8 cellular contexts compared by ENCODE assay signal in the genomic region with DNA sequence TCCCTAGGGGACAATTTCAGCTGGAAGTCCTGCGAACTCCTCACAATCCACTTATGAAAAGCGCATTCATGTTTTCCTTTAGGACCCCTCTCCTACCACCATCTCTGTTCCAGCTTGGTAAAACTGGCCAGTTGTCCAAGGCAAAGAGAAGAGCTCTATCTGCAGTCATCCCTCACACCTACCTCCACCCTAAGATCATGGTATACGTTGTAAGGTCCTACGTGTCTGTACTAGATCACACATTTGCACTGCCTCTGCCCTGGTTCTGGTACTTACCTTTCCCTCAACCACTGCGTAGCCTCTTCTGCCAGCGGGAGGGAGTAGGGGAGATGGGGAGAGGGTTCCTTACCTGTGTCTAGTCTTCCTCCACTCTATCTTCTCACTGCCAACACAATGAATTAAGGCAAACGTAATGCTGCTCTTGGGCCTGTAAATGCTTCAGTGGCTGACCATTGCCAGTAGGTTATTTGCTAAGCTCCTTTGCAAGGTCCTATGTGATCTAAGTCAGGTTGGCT. TPM values are rescaled to one million over a fixed set of nuclear protein-coding genes. Genes with fewer than 3 reads are reported as not detected.
DNase-seq lines count a peak whose midpoint lies in the region; FAIRE-seq and TF ChIP-seq lines count a peak whose summit lies in the region.

No MANE protein-coding gene starts in this region.

- H3K4me1 ChIP-seq in HUES6 (ENCODE audit: control insufficient read depth, insufficient read depth, low read length) (peaks cover 13% of the 10 kb centered on the region), ascending aorta (peaks cover 7 to 11% of the 10 kb centered on the region in 2 donors), kidney (ENCODE audit: control insufficient read depth in 1 of 2, insufficient read depth in 1 of 2, low read depth in 1 of 2, low read length in 2 of 2) (peaks cover 0 to 11% of the 10 kb centered on the region in 2 donors), thymus (ENCODE audit: control insufficient read depth, insufficient read depth, low read length) (peaks cover 8% of the 10 kb centered on the region)

- WGBS in thymus: 93% methylated on average over 7 of the region's 7 CpGs

- peak overlapping the region; percentile 86 for H3K4me3 ChIP-seq in AG04450 (ENCODE audit: low read depth, low read length)
- H3K4me3 ChIP-seq in HUES6 (ENCODE audit: low read depth, low read length): peak overlapping the region; percentile 67
- H3K4me3 ChIP-seq in ascending aorta: peak overlapping the region; percentile 96 to 100
- H3K4me3 ChIP-seq in kidney (ENCODE audit: low read length in 2 of 2): peak overlapping the region; percentile 92 to 93
- H3K4me3 ChIP-seq in thymus (ENCODE audit: low read length): peak overlapping the region; percentile 100

- no peaks in the 10 kb centered on the region; the same call in 1 of the 2 replicates for H3K9me3 ChIP-seq in AG04450 (ENCODE audit: control insufficient read depth, insufficient read depth, low read length)
- no peaks in the 10 kb centered on the region for H3K9me3 ChIP-seq in HUES6 (ENCODE audit: control insufficient read depth, insufficient read depth, low read depth, low read length)
- no peaks in the 10 kb centered on the region for H3K9me3 ChIP-seq in ascending aorta
- no peaks in the 10 kb centered on the region for H3K9me3 ChIP-seq in kidney (ENCODE audit: control insufficient read depth in 1 of 2, low read length in 2 of 2)
- H3K9me3 ChIP-seq in thymus (ENCODE audit: control insufficient read depth): no peaks in the 10 kb centered on the region

- FAIRE-seq in kidney (lab: Jason Lieb, UNC): no peak

- CTCF ChIA-PET in AG04450 (lab: Charles Lee): interaction anchor here (0.9 to 1.0 kb wide), 3 partner anchors 27 to 281 kb away, joined by 3 to 6 read pairs (median 4); no protein-coding TSS in a partner anchor

- H3K27me3 ChIP-seq in AG04450 (ENCODE audit: control insufficient read depth, insufficient read depth, low read length): no peaks in the 10 kb centered on the region
- H3K27me3 ChIP-seq in HUES6 (ENCODE audit: control insufficient read depth, insufficient read depth, low read length): no peaks in the 10 kb centered on the region
- no peaks in the 10 kb centered on the region for H3K27me3 ChIP-seq in ascending aorta
- no peaks in the 10 kb centered on the region for H3K27me3 ChIP-seq in thymus (ENCODE audit: control insufficient read depth, insufficient read depth)

- no peak for DNase-seq in AG04450 (ENCODE audit: low read depth, low spot score)
- DNase-seq in ascending aorta (ENCODE audit: low spot score in 2 of 2): no peak
- no peak for DNase-seq in kidney
- DNase-seq in amygdala (lab: John Stamatoyannopoulos, UW): no peak
- no peak for DNase-seq in NCI-H2196 treated with DMSO at 0.1 percent for 48 hours (lab: John Stamatoyannopoulos, UW; ENCODE audit: unreplicated experiment)
- no peak for DNase-seq in NCI-H1092 treated with DMSO at 0.1 percent for 48 hours (lab: John Stamatoyannopoulos, UW)

- intact Hi-C loops in ascending aorta (cut with DNase I): loop anchor here (1.0 to 10.0 kb wide), 4 partner anchors 88 to 1404 kb away; a partner anchor contains a TSS
- intact Hi-C loops in kidney (cut with DNase I): no loop called here

- peaks cover 14% of the 10 kb centered on the region for H3K36me3 ChIP-seq in HUES6 (ENCODE audit: control insufficient read depth, insufficient read depth, low read length)
- H3K36me3 ChIP-seq in ascending aorta: no peaks in the 10 kb centered on the region
- H3K36me3 ChIP-seq in kidney (ENCODE audit: control insufficient read depth in 1 of 2, insufficient read depth in 2 of 2, low read length in 2 of 2): peaks cover 3 to 5% of the 10 kb centered on the region in 2 donors
- peaks cover 8% of the 10 kb centered on the region for H3K36me3 ChIP-seq in thymus (ENCODE audit: control insufficient read depth, insufficient read depth)

- peak overlapping the region; percentile 97 for H3K27ac ChIP-seq in AG04450 (ENCODE audit: low read depth, low read length)
- no peak overlapping the region; the same call in 1 of the 2 replicates for H3K27ac ChIP-seq in HUES6 (ENCODE audit: low read depth, low read length)
- H3K27ac ChIP-seq in ascending aorta: peak overlapping the region; percentile 89 to 98
- H3K27ac ChIP-seq in kidney (ENCODE audit: low read depth in 2 of 2, low read length in 2 of 2): peak overlapping the region; percentile 78 to 87
- peak overlapping the region; percentile 99 for H3K27ac ChIP-seq in thymus (ENCODE audit: low read depth)

- POLR2A ChIA-PET in AG04450 (lab: Yijun Ruan, JAX): interaction anchor here (0.7 to 2.3 kb wide), 5 partner anchors 12 to 237 kb away, joined by 3 to 9 read pairs (median 3); a partner anchor contains a TSS

- H3K9ac ChIP-seq in HUES6 (ENCODE audit: low read length) (peak overlapping the region; percentile 70), kidney (ENCODE audit: low read length in 2 of 2) (peak overlapping the region; percentile 76 to 77)

- TF ChIP-seq CTCF in AG04450 (IDR thresholded peaks at IDR 0.05; ENCODE audit: low read depth, low read length) (no peak), ascending aorta (IDR thresholded peaks at IDR 0.05) (no peak), kidney (IDR thresholded peaks at IDR 0.05; ENCODE audit: borderline replicate concordance, extremely low read depth, insufficient read depth) (no peak)

RNA-seq across cellular contexts. Expression of a gene that starts 0.7 kb away (rescaled TPM):
- polyA plus RNA-seq in AG04450 (2011; rRNA removed): 27.3 and 29.6 TPM in 2 replicates
- 21.5 and 29.1 TPM in 2 replicates for polyA minus RNA-seq in AG04450 (2011; rRNA and poly(A)+ RNA removed)
- total RNA-seq in ascending aorta: 9.3 TPM
- 35.0 TPM for total RNA-seq in kidney
- polyA plus RNA-seq in kidney (ENCODE audit: insufficient read depth, low read depth, low replicate concordance): 15.9 TPM
- polyA plus RNA-seq in thymus: 39.4 TPM

RNA-seq across cellular contexts. Expression of a gene that starts 49.6 kb away (rescaled TPM):
- polyA plus RNA-seq in AG04450 (2011; rRNA removed): 8.7 and 10.3 TPM in 2 replicates
- 8.7 and 9.1 TPM in 2 replicates for polyA minus RNA-seq in AG04450 (2011; rRNA and poly(A)+ RNA removed)
- 25.2 TPM for total RNA-seq in ascending aorta
- 15.4 TPM for total RNA-seq in kidney
- 4.5 TPM for polyA plus RNA-seq in kidney (ENCODE audit: insufficient read depth, low read depth, low replicate concordance)
- 15.2 TPM for polyA plus RNA-seq in thymus
